Comparison of ENCODE assay signal across 13 cellular contexts in the genomic region with DNA sequence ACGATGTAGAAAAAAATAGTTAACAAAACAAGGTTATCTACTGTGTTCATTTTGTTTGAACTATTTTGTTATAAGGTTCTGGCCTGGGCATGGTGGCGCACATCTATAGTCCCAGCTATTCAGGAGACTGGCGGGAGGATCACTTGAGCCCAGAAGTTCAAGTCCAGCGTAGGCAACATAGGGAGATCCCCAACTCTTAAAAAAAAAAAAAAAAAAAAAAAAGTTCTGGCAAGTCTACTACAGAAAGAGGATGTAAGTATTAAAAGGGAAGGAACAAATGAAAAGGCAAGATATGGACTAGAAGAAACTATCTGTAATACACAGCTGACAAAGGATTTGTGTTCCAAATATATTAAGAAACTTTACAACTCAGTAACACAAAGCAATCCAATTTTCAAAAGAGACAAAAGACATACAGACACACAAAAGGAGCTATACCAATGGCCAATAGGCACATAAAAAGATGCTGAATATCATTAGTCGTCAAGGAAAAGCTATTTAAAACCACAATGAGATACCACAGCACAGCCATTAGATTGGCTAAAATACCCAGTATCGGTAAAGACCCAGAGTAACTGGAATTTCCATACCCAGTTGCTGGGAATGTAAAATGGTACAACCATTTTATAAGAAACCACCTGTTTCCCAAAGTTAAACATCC. TPM values are rescaled to one million over a fixed set of nuclear protein-coding genes. Genes with fewer than 3 reads are reported as not detected.
A peak's percentile ranks its signal among the peaks of the same experiment; 100 is the strongest.
DNase-seq lines count a peak whose midpoint lies in the region; ATAC-seq and TF ChIP-seq lines count a peak whose summit lies in the region.
"Had no signal": no experiment of that assay in that cellular context is flagged by ENCODE, and none has a peak within 500 bp of the region (broad histone marks: within the 10 kb centered on the region; RNA-seq: fewer than 3 reads in every experiment).

No MANE protein-coding gene starts in this region.

- H3K9me3 Mint-ChIP-seq in chondrocyte (ENCODE audit: low read depth) = peaks cover 11% of the 10 kb centered on the region

- DNase-seq in chondrocyte (ENCODE audit: low spot score) = no peak
- no peak for DNase-seq in erythroblast (lab: John Stamatoyannopoulos, UW)
- DNase-seq in GM20000 (ENCODE audit: low spot score) = no peak
- no peak for DNase-seq in COLO829 (ENCODE audit: low spot score)
- DNase-seq in stimulated activated CD4-positive, alpha-beta T cell treated with anti-CD3 and anti-CD28 coated beads, Interleukin-4, amount 100 ng/mL, for 24 hours = no peak
- DNase-seq: activated CD8-positive, alpha-beta T cell treated with anti-CD3 and anti-CD28 coated beads, Interleukin-2, amount 10 ng/mL, durations not matched to agents 7 days and 5 days; activated naive CD4-positive, alpha-beta T cell treated with anti-CD3 and anti-CD28 coated beads, Interleukin-2, amount 50 U/mL, for 16 hours; CD4-positive, alpha-beta T cell; naive thymus-derived CD8-positive, alpha-beta T cell; NCI-H1417 had no signal

- ATAC-seq in GM18519 (IDR thresholded peaks at IDR 0.05; ENCODE audit: low FRiP score, unreplicated experiment) = peak; percentile 36
- peak; percentile 46 for ATAC-seq in GM21717 (IDR thresholded peaks at IDR 0.05; ENCODE audit: unreplicated experiment)
- ATAC-seq in HG03196 (IDR thresholded peaks at IDR 0.05; ENCODE audit: unreplicated experiment) = peak; percentile 44
- ATAC-seq: activated CD8-positive, alpha-beta T cell treated with anti-CD3 and anti-CD28 coated beads, Interleukin-2, amount 10 ng/mL, durations not matched to agents 7 days and 5 days; naive thymus-derived CD8-positive, alpha-beta T cell had no signal

- no peak for TF ChIP-seq POLR2A in erythroblast (IDR thresholded peaks at IDR 0.05; ENCODE audit: low read length)

- no peaks in the 10 kb centered on the region for H3K27me3 Mint-ChIP-seq in chondrocyte (ENCODE audit: low read depth)
- H3K27me3 Mint-ChIP-seq: CD4-positive, alpha-beta T cell; naive thymus-derived CD8-positive, alpha-beta T cell had no signal

- peaks cover 53% of the 10 kb centered on the region for H3K4me1 Mint-ChIP-seq in chondrocyte (ENCODE audit: low read depth)

- no peak for TF ChIP-seq CTCF in chondrocyte (IDR thresholded peaks at IDR 0.05)
- no peak for TF ChIP-seq CTCF in GM20000 (IDR thresholded peaks at IDR 0.05; ENCODE audit: extremely low read depth, missing control alignments)

- peaks cover 5% of the 10 kb centered on the region for H3K36me3 Mint-ChIP-seq in chondrocyte (ENCODE audit: low read depth)

- H3K27ac Mint-ChIP-seq in chondrocyte (ENCODE audit: unreplicated experiment) = peak overlapping the region; percentile 9
- H3K27ac Mint-ChIP-seq: activated CD8-positive, alpha-beta T cell treated with anti-CD3 and anti-CD28 coated beads, Interleukin-2, amount 10 ng/mL, durations not matched to agents 7 days and 5 days; CD4-positive, alpha-beta T cell had no signal

- H3K4me3 Mint-ChIP-seq in chondrocyte (ENCODE audit: unreplicated experiment) = no peak overlapping the region
- H3K4me3 Mint-ChIP-seq: activated CD8-positive, alpha-beta T cell treated with anti-CD3 and anti-CD28 coated beads, Interleukin-2, amount 10 ng/mL, durations not matched to agents 7 days and 5 days; CD4-positive, alpha-beta T cell had no signal

RNA-seq across cellular contexts. Expression of a gene that starts 27.4 kb away (rescaled TPM):
- 55.8 to 76.9 TPM (median 74.1 TPM) in 3 replicates for total RNA-seq in chondrocyte
